Comparison of ENCODE assay signal across 1 cellular context in genomic region chr7:13159467-13160184, GRCh38.
TF ChIP-seq lines count a peak whose summit lies in the region.

No MANE protein-coding gene starts in this region.

TF ChIP-seq in WTC11, 78 proteins besides CTCF, POLR2A, EP300 and RAD21 (continued from another document):
- TF ChIP-seq SP1 (CRISPR knock-in tag; conservative IDR thresholded peaks at IDR 0.05) (no peak), CREM (CRISPR knock-in tag; IDR thresholded peaks at IDR 0.05) (no peak), MLX (CRISPR knock-in tag; IDR thresholded peaks at IDR 0.05) (no peak), MAX (CRISPR knock-in tag; IDR thresholded peaks at IDR 0.05) (no peak), ZNF281 (CRISPR knock-in tag; IDR thresholded peaks at IDR 0.05) (no peak), ATF1 (CRISPR knock-in tag; IDR thresholded peaks at IDR 0.05) (no peak), TEAD1 (CRISPR knock-in tag; IDR thresholded peaks at IDR 0.05) (no peak), HMGA2 (CRISPR knock-in tag; IDR thresholded peaks at IDR 0.05) (no peak), STAT6 (CRISPR knock-in tag; conservative IDR thresholded peaks at IDR 0.05; ENCODE audit: low read depth) (no peak)
- TF ChIP-seq, protein P1, sequence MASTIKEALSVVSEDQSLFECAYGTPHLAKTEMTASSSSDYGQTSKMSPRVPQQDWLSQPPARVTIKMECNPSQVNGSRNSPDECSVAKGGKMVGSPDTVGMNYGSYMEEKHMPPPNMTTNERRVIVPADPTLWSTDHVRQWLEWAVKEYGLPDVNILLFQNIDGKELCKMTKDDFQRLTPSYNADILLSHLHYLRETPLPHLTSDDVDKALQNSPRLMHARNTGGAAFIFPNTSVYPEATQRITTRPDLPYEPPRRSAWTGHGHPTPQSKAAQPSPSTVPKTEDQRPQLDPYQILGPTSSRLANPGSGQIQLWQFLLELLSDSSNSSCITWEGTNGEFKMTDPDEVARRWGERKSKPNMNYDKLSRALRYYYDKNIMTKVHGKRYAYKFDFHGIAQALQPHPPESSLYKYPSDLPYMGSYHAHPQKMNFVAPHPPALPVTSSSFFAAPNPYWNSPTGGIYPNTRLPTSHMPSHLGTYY (CRISPR knock-in tag; IDR thresholded peaks at IDR 0.05), result no peak
